8 cellular contexts compared by ENCODE assay signal in the genomic region with DNA sequence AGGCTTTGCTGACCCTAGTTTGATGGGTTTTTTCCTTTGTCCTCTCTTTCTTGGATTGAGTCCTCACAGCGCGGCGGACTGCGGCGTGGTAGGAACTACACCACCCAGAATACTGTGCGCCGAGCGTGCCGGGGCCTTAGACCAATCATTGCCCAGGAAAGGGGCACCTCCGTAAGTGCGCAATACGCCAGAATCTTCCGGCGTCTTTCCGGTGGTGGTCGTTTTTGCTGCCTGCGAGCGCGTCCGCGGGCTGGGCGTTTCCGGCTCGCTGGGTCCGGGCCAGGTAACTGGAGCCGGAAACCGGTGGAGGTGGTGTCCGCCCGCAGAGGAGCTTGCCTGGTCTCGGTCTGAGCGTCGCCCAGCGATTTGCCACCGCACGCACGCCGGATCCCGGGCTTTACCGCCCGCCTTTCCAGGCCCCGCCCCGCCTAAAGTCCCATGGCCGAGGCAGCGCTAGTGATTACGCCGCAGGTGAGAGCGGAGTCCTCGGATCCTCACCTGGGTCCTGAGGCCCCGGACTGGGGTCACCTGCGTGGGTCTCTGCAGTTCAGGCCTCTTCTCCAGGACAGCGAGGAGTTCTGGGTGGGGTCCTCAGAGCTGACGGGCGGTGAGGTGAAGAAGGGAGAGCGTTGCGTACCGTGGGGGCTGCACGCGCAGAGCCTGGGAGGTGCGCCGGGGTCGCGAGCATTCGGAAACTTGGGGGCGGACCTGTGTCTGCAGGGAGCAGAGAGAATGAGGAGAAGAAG. TPM values are rescaled to one million over a fixed set of nuclear protein-coding genes. Genes with fewer than 3 reads are reported as not detected.
DNase-seq lines count a peak whose midpoint lies in the region; ATAC-seq, FAIRE-seq and TF ChIP-seq lines count a peak whose summit lies in the region.

A gene (plus strand): TSS at position 221 of the 746 bp plus-strand sequence. CDS start 218 bp downstream, at position 439.

- H3K27ac ChIP-seq in lung (ENCODE audit: low read depth in 1 of 2, low read length in 1 of 2), result peak within 1 kb of the TSS; percentile 74 to 91

- H3K9me3 Mint-ChIP-seq in activated CD8-positive, alpha-beta T cell treated with anti-CD3 and anti-CD28 coated beads for 36 hours, result peaks cover 33% of the 10 kb centered on the region

- H3K27me3 ChIP-seq in BJ (ENCODE audit: control insufficient read depth, insufficient read depth, low read length), result no peaks in the 10 kb centered on the region
- no peaks in the 10 kb centered on the region for H3K27me3 ChIP-seq in lung (ENCODE audit: control insufficient read depth, insufficient read depth)

- peak within 1 kb of the TSS; percentile 84 for H3K27ac Mint-ChIP-seq in activated CD8-positive, alpha-beta T cell treated with anti-CD3 and anti-CD28 coated beads for 36 hours

- intact Hi-C loops in activated CD8-positive, alpha-beta T cell treated with anti-CD3 and anti-CD28 coated beads for 36 hours (cut with micrococcal nuclease), result no loop called here

- H3K4me1 Mint-ChIP-seq in activated CD8-positive, alpha-beta T cell treated with anti-CD3 and anti-CD28 coated beads for 36 hours (ENCODE audit: low read depth), result peaks cover 17% of the 10 kb centered on the region

- H3K4me1 ChIP-seq in lung (ENCODE audit: control insufficient read depth in 2 of 2, insufficient read depth in 2 of 2, low read length in 2 of 2), result peaks cover 3 to 9% of the 10 kb centered on the region in 2 donors

- DNase-seq in BJ (ENCODE audit: low read depth) (peak; percentile 59), GM19239 (ENCODE audit: insufficient read length, low spot score) (peak; percentile 90), NCI-H748 (lab: John Stamatoyannopoulos, UW; ENCODE audit: unreplicated experiment) (peak; percentile 99), lung (ENCODE audit: low spot score) (peak; percentile 88)
- DNase-seq in activated CD8-positive, alpha-beta T cell treated with anti-CD3 and anti-CD28 coated beads for 36 hours, result peak; percentile 95
- DNase-seq in effector CD8-positive, alpha-beta T cell (lab: John Stamatoyannopoulos, UW), result peak; percentile 82
- DNase-seq in stimulated activated CD4-positive, alpha-beta T cell treated with anti-CD3 and anti-CD28 coated beads, TNF-alpha, amount 100 ng/mL, for 1 hour (ENCODE audit: low read depth in 3 of 3, low spot score in 1 of 3), result peak; percentile 63 to 65 (median 64)

- WGBS in lung, 2 donors, result 1% methylated on average over 63 to 64 of the region's 64 CpGs

- no peak for TF ChIP-seq CTCF in BJ (IDR thresholded peaks at IDR 0.05; ENCODE audit: insufficient read depth, low read depth, low read length)
- TF ChIP-seq CTCF in activated CD8-positive, alpha-beta T cell treated with anti-CD3 and anti-CD28 coated beads for 36 hours (IDR thresholded peaks at IDR 0.05), result no peak
- TF ChIP-seq CTCF in lung (IDR thresholded peaks at IDR 0.05; ENCODE audit: control extremely low read depth, extremely low read depth), result no peak

- no peaks in the 10 kb centered on the region for H3K27me3 Mint-ChIP-seq in activated CD8-positive, alpha-beta T cell treated with anti-CD3 and anti-CD28 coated beads for 36 hours

- ATAC-seq in HG03442 (IDR thresholded peaks at IDR 0.05; ENCODE audit: unreplicated experiment) (peak; percentile 97), lung (ENCODE audit: insufficient read depth, low FRiP score) (peak; percentile 97)
- peak; percentile 99 for ATAC-seq in activated CD8-positive, alpha-beta T cell treated with anti-CD3 and anti-CD28 coated beads for 36 hours

- CTCF ChIA-PET in BJ (lab: Yijun Ruan, JAX), result no interaction called here
- CTCF ChIA-PET in activated CD8-positive, alpha-beta T cell treated with anti-CD3 and anti-CD28 coated beads for 36 hours (lab: Charles Lee), result no interaction called here

- FAIRE-seq in GM19239 (lab: Jason Lieb, UNC), result peak; percentile 96

- H3K9me3 ChIP-seq in lung (ENCODE audit: control insufficient read depth in 2 of 2, insufficient read depth in 1 of 2, low read length in 1 of 2), result peaks cover 0 to 14% of the 10 kb centered on the region in 2 donors

- H3K36me3 ChIP-seq in BJ (ENCODE audit: control insufficient read depth, insufficient read depth, low read length) (no peaks in the 10 kb centered on the region; the same call in 1 of the 2 replicates), lung (ENCODE audit: control insufficient read depth in 2 of 2, insufficient read depth in 2 of 2, low read length in 2 of 2) (peaks cover 0 to 10% of the 10 kb centered on the region in 2 donors)

- peak within 1 kb of the TSS; percentile 63 for H3K4me3 ChIP-seq in BJ (ENCODE audit: low read depth, low read length)
- peak within 1 kb of the TSS; percentile 87 for H3K4me3 ChIP-seq in lung

- POLR2A ChIA-PET in BJ (lab: Charles Lee), result no interaction called here
- POLR2A ChIA-PET in activated CD8-positive, alpha-beta T cell treated with anti-CD3 and anti-CD28 coated beads for 36 hours (lab: Charles Lee), result interaction anchor here (0.9 kb wide), 1 partner anchor 384 kb away, joined by 3 read pairs; no protein-coding TSS in a partner anchor

- peaks cover 42% of the 10 kb centered on the region for H3K36me3 Mint-ChIP-seq in activated CD8-positive, alpha-beta T cell treated with anti-CD3 and anti-CD28 coated beads for 36 hours (ENCODE audit: low read depth)

- peak within 1 kb of the TSS; percentile 85 for H3K4me3 Mint-ChIP-seq in activated CD8-positive, alpha-beta T cell treated with anti-CD3 and anti-CD28 coated beads for 36 hours

RNA-seq across cellular contexts. Expression of the gene that starts here (rescaled TPM):
- polyA plus RNA-seq in BJ (2011; rRNA removed), result 2.5 and 3.8 TPM in 2 replicates
- polyA minus RNA-seq in BJ (2011; rRNA and poly(A)+ RNA removed), result 3.2 and 3.6 TPM in 2 replicates
- 1 to 10 TPM; 3.5 to 4.0 TPM for total RNA-seq in activated CD8-positive, alpha-beta T cell treated with anti-CD3 and anti-CD28 coated beads for 36 hours
- total RNA-seq in lung, result 10 to 100 TPM in 1 of 2 donors, 1 to 10 TPM in 1; 4.8 to 14.8 TPM
- polyA plus RNA-seq in lung, result 1 to 10 TPM; 1.7 to 2.4 TPM

Comparison
In these comparisons a context has a peak if more than half of its experiments do, and no peak if none do; other contexts are left out.
1. Peak in every context shown above with its lines: DNase-seq, ATAC-seq, H3K4me3 ChIP-seq and H3K27ac ChIP-seq.